8 cellular contexts compared by ENCODE assay signal in genomic region chr15:74958908-74959642, GRCh38. TPM values are rescaled to one million over a fixed set of nuclear protein-coding genes. Genes with fewer than 3 reads are reported as not detected.
A peak's percentile ranks its signal among the peaks of the same experiment; 100 is the strongest.
DNase-seq lines count a peak whose midpoint lies in the region; ATAC-seq and TF ChIP-seq lines count a peak whose summit lies in the region.

No MANE protein-coding gene starts in this region.

- ATAC-seq in activated CD8-positive, alpha-beta T cell treated with anti-CD3 and anti-CD28 coated beads for 36 hours: no peak
- ATAC-seq in GM21825 (IDR thresholded peaks at IDR 0.05; ENCODE audit: unreplicated experiment): no peak
- ATAC-seq in sciatic nerve: no peak
- ATAC-seq in GM21526 (IDR thresholded peaks at IDR 0.05; ENCODE audit: low FRiP score, unreplicated experiment): no peak

- peak; percentile 73 for DNase-seq in H7
- DNase-seq in activated CD8-positive, alpha-beta T cell treated with anti-CD3 and anti-CD28 coated beads for 36 hours: no peak
- no peak for DNase-seq in sigmoid colon
- no peak for DNase-seq in sciatic nerve (ENCODE audit: low spot score)
- DNase-seq in HT-29 (ENCODE audit: low spot score): no peak

- no peak for TF ChIP-seq EP300 in sigmoid colon (IDR thresholded peaks at IDR 0.05)

- CTCF ChIA-PET in activated CD8-positive, alpha-beta T cell treated with anti-CD3 and anti-CD28 coated beads for 36 hours (lab: Charles Lee): interaction anchor here (1.3 to 6.9 kb wide), 2 partner anchors 9 to 13 kb away, joined by 4 to 36 read pairs; no protein-coding TSS in a partner anchor

- POLR2A ChIA-PET in activated CD8-positive, alpha-beta T cell treated with anti-CD3 and anti-CD28 coated beads for 36 hours (lab: Charles Lee): no interaction called here

- peaks cover 0 to 51% (median 40%) of the 10 kb centered on the region in 4 donors for H3K4me1 ChIP-seq in sigmoid colon

- intact Hi-C loops in activated CD8-positive, alpha-beta T cell treated with anti-CD3 and anti-CD28 coated beads for 36 hours (cut with micrococcal nuclease): no loop called here
- intact Hi-C loops in sigmoid colon (cut with DNase I): loop anchor here (5.0 to 10.0 kb wide), 4 partner anchors 117 to 584 kb away; partner anchors contain the start of genes C15orf39 and ULK3
- intact Hi-C loops in sciatic nerve (cut with DNase I): no loop called here

- H3K27me3 Mint-ChIP-seq in activated CD8-positive, alpha-beta T cell treated with anti-CD3 and anti-CD28 coated beads for 36 hours: peaks cover 35% of the 10 kb centered on the region

- TF ChIP-seq POLR2A in sigmoid colon (IDR thresholded peaks at IDR 0.05): no peak

- peak overlapping the region; percentile 24 for H3K4me3 Mint-ChIP-seq in activated CD8-positive, alpha-beta T cell treated with anti-CD3 and anti-CD28 coated beads for 36 hours

- no peaks in the 10 kb centered on the region for H3K36me3 ChIP-seq in H7 (replicated peaks; ENCODE audit: control insufficient read depth, insufficient read depth, low read length)
- H3K36me3 ChIP-seq in sigmoid colon: no peaks in the 10 kb centered on the region

- TF ChIP-seq CTCF in activated CD8-positive, alpha-beta T cell treated with anti-CD3 and anti-CD28 coated beads for 36 hours (IDR thresholded peaks at IDR 0.05): no peak
- no peak for TF ChIP-seq CTCF in sigmoid colon (IDR thresholded peaks at IDR 0.05)

- peaks cover 52% of the 10 kb centered on the region for H3K4me1 Mint-ChIP-seq in activated CD8-positive, alpha-beta T cell treated with anti-CD3 and anti-CD28 coated beads for 36 hours (ENCODE audit: low read depth)

- H3K36me3 Mint-ChIP-seq in activated CD8-positive, alpha-beta T cell treated with anti-CD3 and anti-CD28 coated beads for 36 hours (ENCODE audit: low read depth): no peaks in the 10 kb centered on the region

- no peaks in the 10 kb centered on the region for H3K9me3 Mint-ChIP-seq in activated CD8-positive, alpha-beta T cell treated with anti-CD3 and anti-CD28 coated beads for 36 hours

- WGBS in sigmoid colon, 2 donors: 6 to 9% methylated on average over 51 of the region's 51 CpGs

- peak overlapping the region in 1 of 4 donors; percentile 35 for H3K27ac ChIP-seq in sigmoid colon

- H3K9me3 ChIP-seq in sigmoid colon: no peaks in the 10 kb centered on the region

- peak overlapping the region; percentile 73 for H3K4me3 ChIP-seq in H7 (ENCODE audit: insufficient read depth, low read depth, low read length)
- H3K4me3 ChIP-seq in iPS-11a (ENCODE audit: low read depth, low read length): peak overlapping the region; percentile 37
- peak overlapping the region in 3 of 4 donors; percentile 54 to 65 (median 59) for H3K4me3 ChIP-seq in sigmoid colon

- no peak overlapping the region for H3K27ac Mint-ChIP-seq in activated CD8-positive, alpha-beta T cell treated with anti-CD3 and anti-CD28 coated beads for 36 hours

- H3K27me3 ChIP-seq in H7 (ENCODE audit: control insufficient read depth, insufficient read depth, low read length): peaks cover 37% of the 10 kb centered on the region
- H3K27me3 ChIP-seq in sigmoid colon: peaks cover 20 to 52% (median 30%) of the 10 kb centered on the region in 3 donors

RNA-seq across cellular contexts. Expression of gene RPP25, which starts 2.5 kb away (rescaled TPM):
- 40.0 and 40.3 TPM in 2 replicates for total RNA-seq in H7 (2014; rRNA removed; shearing (Covaris generic))
- 1 to 10 TPM; 7.0 to 7.2 TPM for total RNA-seq in activated CD8-positive, alpha-beta T cell treated with anti-CD3 and anti-CD28 coated beads for 36 hours
- 1 to 10 TPM; 3.7 to 4.8 (median 4.7) TPM for total RNA-seq in sigmoid colon
- polyA plus RNA-seq in sigmoid colon: 10 to 100 TPM in 2 of 3 donors, 1 to 10 TPM in 1; 9.0 to 24.0 (median 16.1) TPM
- 6.0 TPM for total RNA-seq in sciatic nerve
- 60.1 and 68.1 TPM in 2 replicates for total RNA-seq in HT-29 (2014; rRNA removed; shearing (Covaris generic))

RNA-seq across cellular contexts. Expression of gene COX5A, which starts 21.2 kb away (rescaled TPM):
- total RNA-seq in H7 (2014; rRNA removed; shearing (Covaris generic)): 154 and 185 TPM in 2 replicates
- 100 to 1,000 TPM; 342 TPM for total RNA-seq in activated CD8-positive, alpha-beta T cell treated with anti-CD3 and anti-CD28 coated beads for 36 hours
- 100 to 1,000 TPM in 1 of 4 donors, 10 to 100 TPM in 3; 73.7 to 124 (median 81.6) TPM for total RNA-seq in sigmoid colon
- polyA plus RNA-seq in sigmoid colon: 1,000 to 10,000 TPM in 1 of 3 donors, 100 to 1,000 TPM in 2; 783 to 1,227 (median 854) TPM
- 66.3 TPM for total RNA-seq in sciatic nerve
- 122 and 144 TPM in 2 replicates for total RNA-seq in HT-29 (2014; rRNA removed; shearing (Covaris generic))

RNA-seq across cellular contexts. Expression of gene SCAMP5, which starts 36.3 kb away (rescaled TPM):
- total RNA-seq in H7 (2014; rRNA removed; shearing (Covaris generic)): 17.7 and 23.0 TPM in 2 replicates
- 1 to 10 TPM in 1 of 2 experiments, under 1 TPM in 1; 0.65 to 1.1 TPM for total RNA-seq in activated CD8-positive, alpha-beta T cell treated with anti-CD3 and anti-CD28 coated beads for 36 hours
- total RNA-seq in sigmoid colon (1 to 10 TPM; 1.3 to 4.6 (median 2.9) TPM), sciatic nerve (7.6 TPM)
- polyA plus RNA-seq in sigmoid colon: 10 to 100 TPM in 2 of 3 donors, 1 to 10 TPM in 1; 2.4 to 26.5 (median 18.3) TPM
- total RNA-seq in HT-29 (2014; rRNA removed; shearing (Covaris generic)): 0.86 and 3.0 TPM in 2 replicates

RNA-seq across cellular contexts. Expression of gene FAM219B, which starts 52.4 kb away (rescaled TPM):
- total RNA-seq in H7 (2014; rRNA removed; shearing (Covaris generic)): 52.1 and 72.0 TPM in 2 replicates
- 10 to 100 TPM; 36.5 to 44.7 TPM for total RNA-seq in activated CD8-positive, alpha-beta T cell treated with anti-CD3 and anti-CD28 coated beads for 36 hours
- total RNA-seq in sigmoid colon (10 to 100 TPM; 50.5 to 65.0 (median 57.2) TPM), sciatic nerve (72.9 TPM)
- polyA plus RNA-seq in sigmoid colon: 10 to 100 TPM; 16.6 to 38.4 (median 30.1) TPM
- total RNA-seq in HT-29 (2014; rRNA removed; shearing (Covaris generic)): 66.1 and 66.2 TPM in 2 replicates
